Comparison of ENCODE assay signal across 8 cellular contexts in the genomic region with DNA sequence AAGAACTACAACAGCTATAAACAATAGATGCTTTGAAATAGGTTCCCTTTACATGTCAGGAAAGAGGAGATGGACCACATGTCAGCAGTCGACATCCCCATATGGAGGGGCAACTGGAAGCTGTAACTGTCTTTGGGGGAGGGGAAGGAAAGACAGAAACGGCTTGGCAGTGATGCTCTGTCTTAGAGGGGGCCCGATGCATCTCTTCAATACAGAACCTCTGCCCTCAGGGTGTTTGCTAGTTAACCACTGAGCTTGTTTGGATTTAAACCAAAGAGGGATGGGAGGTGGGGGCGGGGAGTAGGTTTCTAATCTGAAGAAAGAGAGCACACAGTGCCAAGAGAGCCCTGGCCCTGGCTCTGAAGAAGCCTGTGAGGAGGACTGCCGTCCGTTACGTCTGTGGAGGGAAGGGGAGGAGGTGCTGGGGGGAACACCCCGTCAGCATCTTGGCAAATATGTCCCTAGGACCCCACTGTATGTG. TPM values are rescaled to one million over a fixed set of nuclear protein-coding genes. Genes with fewer than 3 reads are reported as not detected.
DNase-seq lines count a peak whose midpoint lies in the region; ATAC-seq and TF ChIP-seq lines count a peak whose summit lies in the region.

No MANE protein-coding gene starts in this region.

- H3K27ac ChIP-seq in tibial nerve (peak overlapping the region in 3 of 4 donors; percentile 9 to 64 (median 54)), foreskin keratinocyte (no peak overlapping the region)

- H3K27me3 ChIP-seq in tibial nerve (no peaks in the 10 kb centered on the region), foreskin keratinocyte (no peaks in the 10 kb centered on the region)

- no peak for TF ChIP-seq POLR2A in tibial nerve (IDR thresholded peaks at IDR 0.05)

- 6 to 7% methylated on average over 8 of the region's 8 CpGs for WGBS in tibial nerve, 2 donors

- no peaks in the 10 kb centered on the region for H3K9me3 Mint-ChIP-seq in T-helper 1 cell treated with Interleukin-12 subunit alpha and Interleukin-12 subunit beta and Interleukin-4 antibody, amounts not matched to agents 30 μg/mL and 1 μg/mL, for 36 hours
- H3K9me3 Mint-ChIP-seq in immature natural killer cell: no peaks in the 10 kb centered on the region

- H3K4me1 ChIP-seq in tibial nerve (peaks cover 0 to 29% (median 6%) of the 10 kb centered on the region in 4 donors), foreskin keratinocyte (no peaks in the 10 kb centered on the region)

- ATAC-seq in GM19438 (IDR thresholded peaks at IDR 0.05; ENCODE audit: low read depth, unreplicated experiment): peak; percentile 28
- ATAC-seq in foreskin keratinocyte: no peak

- peaks cover 14% of the 10 kb centered on the region for H3K4me1 Mint-ChIP-seq in T-helper 1 cell treated with Interleukin-12 subunit alpha and Interleukin-12 subunit beta and Interleukin-4 antibody, amounts not matched to agents 30 μg/mL and 1 μg/mL, for 36 hours (ENCODE audit: low read depth)
- peaks cover 27 to 32% of the 10 kb centered on the region in 2 donors for H3K4me1 Mint-ChIP-seq in immature natural killer cell

- peak overlapping the region; percentile 43 for H3K4me3 Mint-ChIP-seq in T-helper 1 cell treated with Interleukin-12 subunit alpha and Interleukin-12 subunit beta and Interleukin-4 antibody, amounts not matched to agents 30 μg/mL and 1 μg/mL, for 36 hours
- H3K4me3 Mint-ChIP-seq in immature natural killer cell: peak overlapping the region; percentile 72 to 94 (median 85)

- TF ChIP-seq EP300 in tibial nerve (IDR thresholded peaks at IDR 0.05): no peak

- no peaks in the 10 kb centered on the region for H3K36me3 Mint-ChIP-seq in T-helper 1 cell treated with Interleukin-12 subunit alpha and Interleukin-12 subunit beta and Interleukin-4 antibody, amounts not matched to agents 30 μg/mL and 1 μg/mL, for 36 hours (ENCODE audit: low read depth)
- H3K36me3 Mint-ChIP-seq in immature natural killer cell: no peaks in the 10 kb centered on the region

- no peaks in the 10 kb centered on the region for H3K9me3 ChIP-seq in tibial nerve

- H3K4me3 ChIP-seq in AG10803 (ENCODE audit: low read length) (peak overlapping the region; percentile 41), tibial nerve (peak overlapping the region; percentile 9 to 41 (median 26))

- H3K36me3 ChIP-seq in tibial nerve: no peaks in the 10 kb centered on the region

- H3K27ac Mint-ChIP-seq in T-helper 1 cell treated with Interleukin-12 subunit alpha and Interleukin-12 subunit beta and Interleukin-4 antibody, amounts not matched to agents 30 μg/mL and 1 μg/mL, for 36 hours: peak overlapping the region; percentile 71
- H3K27ac Mint-ChIP-seq in immature natural killer cell: peak overlapping the region; percentile 40 to 89 (median 78)

- no peak for TF ChIP-seq CTCF in AG10803 (conservative IDR thresholded peaks at IDR 0.05; ENCODE audit: low read length)
- no peak for TF ChIP-seq CTCF in tibial nerve (IDR thresholded peaks at IDR 0.05)
- no peak for TF ChIP-seq CTCF in foreskin keratinocyte (conservative IDR thresholded peaks at IDR 0.05)

- DNase-seq in AG10803 (ENCODE audit: low read depth) (no peak), immature natural killer cell (no peak), tibial nerve (ENCODE audit: low spot score in 2 of 2) (no peak), posterior cingulate gyrus (no peak), posterior vena cava (ENCODE audit: low spot score) (no peak), foreskin keratinocyte (no peak)

- intact Hi-C loops in posterior cingulate gyrus (cut with DNase I): no loop called here
- intact Hi-C loops in posterior vena cava (cut with DNase I): no loop called here

- no peaks in the 10 kb centered on the region for H3K27me3 Mint-ChIP-seq in T-helper 1 cell treated with Interleukin-12 subunit alpha and Interleukin-12 subunit beta and Interleukin-4 antibody, amounts not matched to agents 30 μg/mL and 1 μg/mL, for 36 hours (ENCODE audit: low read depth)
- peaks cover 0 to 2% (median 0%) of the 10 kb centered on the region in 3 donors for H3K27me3 Mint-ChIP-seq in immature natural killer cell (ENCODE audit: low read depth in 3 of 3)

RNA-seq across cellular contexts. Expression of a gene that starts 55.2 kb away (rescaled TPM):
- polyA plus RNA-seq in immature natural killer cell (10 to 100 TPM in 2 of 3 donors, 1 to 10 TPM in 1; 4.3 to 60.4 (median 35.4) TPM), foreskin keratinocyte (0.97 and 3.2 TPM in 2 replicates)
- total RNA-seq in tibial nerve (10 to 100 TPM in 2 of 4 donors, 1 to 10 TPM in 2; 3.1 to 17.5 (median 11.5) TPM), posterior vena cava (10 to 100 TPM; 23.8 to 44.9 TPM), foreskin keratinocyte (1.5 and 3.2 TPM in 2 replicates)
